ENCODE assay signal across 19 cellular contexts in the genomic region with DNA sequence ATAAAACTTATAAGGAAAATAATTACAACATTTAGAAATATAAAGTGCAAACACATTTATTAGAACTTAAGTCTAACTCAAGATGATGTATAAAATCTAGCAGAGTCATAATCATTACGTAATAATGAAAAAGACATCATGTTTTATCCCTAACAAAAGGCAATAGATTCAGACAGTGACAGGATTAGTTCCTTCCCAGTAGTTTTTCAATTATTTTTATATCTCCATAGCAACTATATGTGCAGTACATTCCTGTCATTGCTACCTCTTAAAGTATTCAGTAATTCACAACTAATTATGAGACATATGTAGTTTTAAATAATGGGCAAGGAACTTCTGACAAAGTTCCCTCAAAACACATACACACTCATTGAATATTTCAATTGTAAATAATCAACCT.
A peak's percentile ranks its signal among the peaks of the same experiment; 100 is the strongest.
DNase-seq lines count a peak whose midpoint lies in the region; ATAC-seq and TF ChIP-seq lines count a peak whose summit lies in the region.
"Had no signal": no experiment of that assay in that cellular context is flagged by ENCODE, and none has a peak within 500 bp of the region (broad histone marks: within the 10 kb centered on the region; RNA-seq: fewer than 3 reads in every experiment).

No MANE protein-coding gene starts in this region.

- H3K9me3 Mint-ChIP-seq in HFFc6 (peaks cover 16% of the 10 kb centered on the region), mesothelial cell of epicardium (peaks cover 11% of the 10 kb centered on the region)
- H3K9me3 Mint-ChIP-seq: GM23338 had no signal

- ATAC-seq in GM21423 (IDR thresholded peaks at IDR 0.05; ENCODE audit: unreplicated experiment) = no peak
- ATAC-seq in GM18511 (IDR thresholded peaks at IDR 0.05; ENCODE audit: unreplicated experiment) = no peak
- ATAC-seq: CD8-positive, alpha-beta T cell; GM23338; HCT116 had no signal

- H3K4me3 ChIP-seq in choroid plexus epithelial cell (ENCODE audit: low read depth, low read length) = no peak overlapping the region
- H3K4me3 ChIP-seq: BLaER1 treated with 17β-estradiol and CSF1 and Interleukin-3, amounts not matched to agents 10 nM and 100 nM; GM23338 had no signal

- H3K4me1 Mint-ChIP-seq in HFFc6 (ENCODE audit: low read depth) = peaks cover 30% of the 10 kb centered on the region
- no peaks in the 10 kb centered on the region for H3K4me1 Mint-ChIP-seq in mesothelial cell of epicardium
- H3K4me1 Mint-ChIP-seq: GM23338 had no signal

- H3K4me3 Mint-ChIP-seq in HFFc6 = no peak overlapping the region
- H3K4me3 Mint-ChIP-seq in mesothelial cell of epicardium = no peak overlapping the region
- H3K4me3 Mint-ChIP-seq: CD8-positive, alpha-beta T cell; GM23338 had no signal

- H3K27ac Mint-ChIP-seq in HFFc6 (peak overlapping the region; percentile 26; the same call in 1 of the 2 replicates), mesothelial cell of epicardium (no peak overlapping the region)
- H3K27ac Mint-ChIP-seq: CD8-positive, alpha-beta T cell; GM23338 had no signal

- H3K36me3 Mint-ChIP-seq in HFFc6 (ENCODE audit: low read depth) = peaks cover 35% of the 10 kb centered on the region
- H3K36me3 Mint-ChIP-seq in mesothelial cell of epicardium = no peaks in the 10 kb centered on the region
- H3K36me3 Mint-ChIP-seq: CD8-positive, alpha-beta T cell had no signal

- TF ChIP-seq CTCF in HFFc6 (IDR thresholded peaks at IDR 0.05) (no peak), choroid plexus epithelial cell (conservative IDR thresholded peaks at IDR 0.05; ENCODE audit: low read depth, low read length) (no peak), mesothelial cell of epicardium (IDR thresholded peaks at IDR 0.05; ENCODE audit: unreplicated experiment) (no peak)

- DNase-seq in EH (ENCODE audit: low read depth) (peak; percentile 54), HFFc6 (peak; percentile 62), choroid plexus epithelial cell (ENCODE audit: low read depth) (peak; percentile 3), iris pigment epithelial cell (ENCODE audit: low read depth) (peak; percentile 6), C1 segment of cervical spinal cord (lab: John Stamatoyannopoulos, UW) (no peak), mesothelial cell of epicardium (ENCODE audit: low spot score in 2 of 2, unreplicated experiment in 2 of 2) (no peak)
- DNase-seq: CD8-positive, alpha-beta T cell; NCI-H1105 treated with DMSO at 0.1 percent for 48 hours; NCI-H1694; NCI-H2081 treated with DMSO at 0.1 percent for 48 hours; NCI-H2171 treated with DMSO at 0.1 percent for 48 hours; NCI-H446; NCI-H526 treated with DMSO at 0.1 percent for 48 hours; SHP77 had no signal

- peaks cover 2% of the 10 kb centered on the region for H3K27me3 Mint-ChIP-seq in HFFc6 (ENCODE audit: insufficient read depth)
- no peaks in the 10 kb centered on the region for H3K27me3 Mint-ChIP-seq in mesothelial cell of epicardium (ENCODE audit: low read depth)

Comparison
In these comparisons a context has a peak if more than half of its experiments do, and no peak if none do; other contexts are left out.
1. DNase-seq: peak in EH (single experiment), HFFc6 (single experiment), choroid plexus epithelial cell (single experiment) and iris pigment epithelial cell (single experiment); none in C1 segment of cervical spinal cord (0 of 14) and mesothelial cell of epicardium (0 of 2).